In the genomic region with DNA sequence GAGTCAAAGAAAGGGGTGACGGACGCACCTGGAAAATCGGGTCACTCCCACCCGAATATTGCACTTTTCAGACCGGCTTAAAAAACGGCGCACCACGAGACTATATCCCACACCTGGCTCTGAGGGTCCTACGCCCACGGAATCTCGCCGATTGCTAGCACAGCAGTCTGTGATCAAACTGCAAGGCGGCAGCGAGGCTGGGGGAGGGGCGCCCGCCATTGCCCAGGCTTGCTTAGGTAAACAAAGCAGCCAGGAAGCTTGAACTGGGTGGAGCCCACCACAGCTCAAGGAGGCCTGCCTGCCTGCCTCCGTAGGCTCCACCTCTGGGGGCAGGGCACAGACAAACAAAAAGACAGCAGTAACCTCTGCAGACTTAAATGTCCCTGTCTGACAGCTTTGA, we compare ENCODE assay signal across 8 cellular contexts. TPM values are rescaled to one million over a fixed set of nuclear protein-coding genes. Genes with fewer than 3 reads are reported as not detected.
"Had no signal": no experiment of that assay in that cellular context is flagged by ENCODE, and none has a peak within 500 bp of the region (broad histone marks: within the 10 kb centered on the region; RNA-seq: fewer than 3 reads in every experiment).

No MANE protein-coding gene starts in this region.

RNA-seq across cellular contexts. Expression of a gene that starts 29.7 kb away (rescaled TPM):
- total RNA-seq: MCF 10A, NCI-H460, OCI-LY7, PC-9, Right ventricle myocardium superior, RPMI7951, SJSA1 had no signal
- polyA plus RNA-seq: SK-N-SH had no signal

RNA-seq across cellular contexts. Expression of a gene that starts 56.9 kb away (rescaled TPM):
- total RNA-seq: MCF 10A, OCI-LY7, PC-9, Right ventricle myocardium superior, RPMI7951, SJSA1 had no signal
- polyA plus RNA-seq: SK-N-SH had no signal
